ENCODE assay signal across 1 cellular context in genomic region chr1:160401487-160401805, GRCh38.
TF ChIP-seq lines count a peak whose summit lies in the region.

No MANE protein-coding gene starts in this region.

TF ChIP-seq in WTC11, 78 proteins besides CTCF, POLR2A, EP300 and RAD21 (continued from another document):
- no peak for TF ChIP-seq STAT6 (CRISPR knock-in tag; conservative IDR thresholded peaks at IDR 0.05; ENCODE audit: low read depth)
- no peak for TF ChIP-seq E2F5 (CRISPR knock-in tag; IDR thresholded peaks at IDR 0.05)
- TF ChIP-seq NFE2L1 (CRISPR knock-in tag; IDR thresholded peaks at IDR 0.05), result no peak
- no peak for TF ChIP-seq SP1 (CRISPR knock-in tag; conservative IDR thresholded peaks at IDR 0.05)
- TF ChIP-seq ERG (CRISPR knock-in tag; IDR thresholded peaks at IDR 0.05), result no peak
- TF ChIP-seq ZNF219 (CRISPR knock-in tag; IDR thresholded peaks at IDR 0.05; ENCODE audit: borderline replicate concordance), result no peak
